In genomic region chr1:65423884-65424655, GRCh38 we compare ENCODE assay signal across 1 cellular context.
TF ChIP-seq lines count a peak whose summit lies in the region.

No MANE protein-coding gene starts in this region.

TF ChIP-seq in HepG2, 621 proteins besides CTCF, POLR2A, EP300 and RAD21:
- no peak for TF ChIP-seq E2F1 (CRISPR knock-in tag; IDR thresholded peaks at IDR 0.05)
- TF ChIP-seq RBFOX2 (IDR thresholded peaks at IDR 0.05; ENCODE audit: low read depth, low read length) = 0 out of 2 replicates have a peak, but pooled peaks have one; percentile 5
